ENCODE assay signal across 8 cellular contexts in genomic region chr19:49808762-49809154, GRCh38. TPM values are rescaled to one million over a fixed set of nuclear protein-coding genes. Genes with fewer than 3 reads are reported as not detected.
A peak's percentile ranks its signal among the peaks of the same experiment; 100 is the strongest.
DNase-seq lines count a peak whose midpoint lies in the region; ATAC-seq and TF ChIP-seq lines count a peak whose summit lies in the region.

No MANE protein-coding gene starts in this region.

- H3K9ac ChIP-seq in HCT116 (ENCODE audit: low read length) (peak overlapping the region; percentile 66), SK-N-SH (peak overlapping the region; percentile 62)

- TF ChIP-seq RAD21 in HCT116 (IDR thresholded peaks at IDR 0.05; ENCODE audit: low read depth) (no peak), SK-N-SH (IDR thresholded peaks at IDR 0.05; ENCODE audit: low read length) (no peak)

- H3K9me3 Mint-ChIP-seq in activated naive CD4-positive, alpha-beta T cell treated with anti-CD3 and anti-CD28 coated beads, Interleukin-2, amount 50 U/mL, for 72 hours = no peaks in the 10 kb centered on the region

- TF ChIP-seq CTCF in HCT116 (IDR thresholded peaks at IDR 0.05 in 2 of 3, conservative IDR thresholded peaks at IDR 0.05 in 1 of 3; ENCODE audit: borderline replicate concordance in 1 of 3, insufficient read depth in 1 of 3, low read depth in 2 of 3, low read length in 2 of 3) (no peak), SK-N-SH (IDR thresholded peaks at IDR 0.05) (no peak), neutrophil (IDR thresholded peaks at IDR 0.05) (peak; percentile 25), stomach (IDR thresholded peaks at IDR 0.05) (no peak)

- H3K9me3 ChIP-seq in HCT116 (ENCODE audit: control insufficient read depth in 1 of 2, insufficient read depth in 1 of 2, low read depth in 1 of 2, low read length in 2 of 2) (no peaks in the 10 kb centered on the region), SK-N-SH (no peaks in the 10 kb centered on the region), neutrophil (no peaks in the 10 kb centered on the region), stomach (no peaks in the 10 kb centered on the region)

- intact Hi-C loops in HCT116 (cut with micrococcal nuclease) (loop anchor here (5.0 kb wide), 1 partner anchor 41 kb away; the partner anchor contains the start of gene AP2A1), stomach (cut with DNase I; ENCODE audit: low total_unique reads) (no loop called here)

- peak; percentile 68 for DNase-seq in 8988T
- no peak for DNase-seq in HCT116 (ENCODE audit: low read depth, low spot score)
- DNase-seq in SK-N-SH = peak; percentile 99
- DNase-seq in activated naive CD4-positive, alpha-beta T cell treated with anti-CD3 and anti-CD28 coated beads, Interleukin-2, amount 50 U/mL, for 72 hours (ENCODE audit: low spot score in 2 of 2) = peak; percentile 75 to 86
- DNase-seq in globus pallidus (ENCODE audit: low spot score) = peak; percentile 89
- DNase-seq in stomach = peak; percentile 96

- POLR2A ChIA-PET in HCT116 (lab: Charles Lee) = no interaction called here
- POLR2A ChIA-PET in SK-N-SH (lab: Yijun Ruan, JAX) = interaction anchor here (2.1 kb wide), 1 partner anchor 42 kb away, joined by 7 read pairs; the partner anchor contains the start of gene PTOV1

- H2AFZ ChIP-seq in HCT116 (ENCODE audit: low read depth, low read length, poor library complexity, severe bottlenecking) (no peak overlapping the region), SK-N-SH (ENCODE audit: low read depth) (0 out of 2 replicates have a peak overlapping the region, but pooled peaks have one; percentile 56)

- no peaks in the 10 kb centered on the region for H3K27me3 ChIP-seq in HCT116 (ENCODE audit: insufficient read depth, low read length)
- no peaks in the 10 kb centered on the region for H3K27me3 ChIP-seq in SK-N-SH (ENCODE audit: insufficient read depth)
- no peaks in the 10 kb centered on the region for H3K27me3 ChIP-seq in neutrophil
- H3K27me3 ChIP-seq in stomach = no peaks in the 10 kb centered on the region

- no TSS peak for BruUV-seq in HCT116 (replicated peaks; lab: Mats Ljungman, UMichigan)

- RAD21 ChIA-PET in HCT116 (lab: Charles Lee; ENCODE audit: low non-redundant PET in 1 of 2, low total read pairs in 2 of 2, uncharacterized antibody in 2 of 2, unreplicated experiment in 2 of 2) = no interaction called here

- H3K36me3 ChIP-seq in HCT116 (ENCODE audit: control insufficient read depth in 1 of 2, insufficient read depth in 2 of 2, low read length in 2 of 2) (no peaks in the 10 kb centered on the region), SK-N-SH (replicated peaks in 1 of 2; ENCODE audit: control insufficient read depth in 1 of 2, insufficient read depth in 2 of 2, low read length in 1 of 2) (peaks cover 3 to 16% of the 10 kb centered on the region in 2 experiments), neutrophil (peaks cover 36% of the 10 kb centered on the region), stomach (peaks cover 14 to 42% (median 40%) of the 10 kb centered on the region in 4 donors)

- H3K27ac ChIP-seq in HCT116 (ENCODE audit: low read depth, low read length) = peak overlapping the region; percentile 63; the same call in 1 of the 2 replicates
- peak overlapping the region; percentile 36 to 78; a peak in 3 of 4 replicates for H3K27ac ChIP-seq in SK-N-SH (ENCODE audit: low read depth in 2 of 2, low read length in 1 of 2)
- H3K27ac ChIP-seq in neutrophil = peak overlapping the region; percentile 85
- peak overlapping the region; percentile 79 to 89 (median 86) for H3K27ac ChIP-seq in stomach

- CTCF ChIA-PET in HCT116 (lab: Charles Lee) = no interaction called here
- CTCF ChIA-PET in SK-N-SH (lab: Yijun Ruan, JAX) = interaction anchor here (0.6 to 2.0 kb wide), 2 partner anchors 42 to 119 kb away, joined by 3 to 8 read pairs; partner anchors contain the start of gene PTOV1

- TF ChIP-seq POLR2A in HCT116 (IDR thresholded peaks at IDR 0.05; ENCODE audit: borderline replicate concordance, extremely low read depth, insufficient read depth, insufficient read length) = no peak
- TF ChIP-seq POLR2A in stomach (IDR thresholded peaks at IDR 0.05) = no peak

- H3K4me3 ChIP-seq in HCT116 (replicated peaks in 1 of 2; ENCODE audit: low read depth in 1 of 2, low read length in 2 of 2) (peak overlapping the region; percentile 49 to 60), SK-N-SH (ENCODE audit: low read depth in 2 of 2, low read length in 1 of 2) (peak overlapping the region; percentile 59 to 71), neutrophil (ENCODE audit: low read depth in 1 of 2, low read length in 1 of 2) (peak overlapping the region; percentile 85 to 86), stomach (peak overlapping the region; percentile 73 to 91 (median 80))

- H3K4me1 ChIP-seq in HCT116 (ENCODE audit: control insufficient read depth in 1 of 2, insufficient read depth in 2 of 2, low read length in 2 of 2) (peaks cover 4 to 41% of the 10 kb centered on the region in 2 experiments), SK-N-SH (ENCODE audit: control insufficient read depth in 1 of 2, insufficient read depth in 2 of 2, low read depth in 1 of 2, low read length in 1 of 2) (peaks cover 12 to 19% of the 10 kb centered on the region in 2 experiments; a peak in 3 of 4 replicates), neutrophil (ENCODE audit: control insufficient read depth in 1 of 2, insufficient read depth in 1 of 2, low read depth in 1 of 2, low read length in 1 of 2) (peaks cover 36 to 45% of the 10 kb centered on the region in 2 experiments), stomach (peaks cover 12 to 50% (median 37%) of the 10 kb centered on the region in 4 donors)

- H4K20me1 ChIP-seq in HCT116 (ENCODE audit: insufficient read depth) (no peaks in the 10 kb centered on the region), SK-N-SH (ENCODE audit: insufficient read depth) (peaks cover 4% of the 10 kb centered on the region; the same call in 1 of the 2 replicates)

- peak; percentile 45 for ATAC-seq in HCT116
- peak; percentile 44 to 53 for ATAC-seq in activated naive CD4-positive, alpha-beta T cell treated with anti-CD3 and anti-CD28 coated beads, Interleukin-2, amount 50 U/mL, for 72 hours
- no peak for ATAC-seq in GM19328 (IDR thresholded peaks at IDR 0.05; ENCODE audit: unreplicated experiment)

- H3K4me2 ChIP-seq in HCT116 (ENCODE audit: low read length) (peak overlapping the region; percentile 78), SK-N-SH (peak overlapping the region; percentile 97)

- 14% methylated on average over 27 of the region's 27 CpGs for WGBS in SK-N-SH (ENCODE audit: low lambda C conversion rate)
- WGBS in stomach, 5 donors = 1 to 7% (median 2%) methylated on average over 26 to 27 of the region's 27 CpGs

- TF ChIP-seq EP300 in SK-N-SH (IDR thresholded peaks at IDR 0.05; ENCODE audit: borderline replicate concordance in 1 of 2, low read depth in 1 of 2, low read length in 1 of 2) (no peak), stomach (IDR thresholded peaks at IDR 0.05) (no peak)

- H3K9me2 ChIP-seq in HCT116 (ENCODE audit: insufficient read depth) = no peaks in the 10 kb centered on the region
- no peaks in the 10 kb centered on the region for H3K9me2 ChIP-seq in SK-N-SH

- peak overlapping the region; percentile 43 to 78 for H3K27ac Mint-ChIP-seq in activated naive CD4-positive, alpha-beta T cell treated with anti-CD3 and anti-CD28 coated beads, Interleukin-2, amount 50 U/mL, for 72 hours

- H3K79me2 ChIP-seq in HCT116 (ENCODE audit: insufficient read depth, low read length) = no peaks in the 10 kb centered on the region
- no peaks in the 10 kb centered on the region for H3K79me2 ChIP-seq in SK-N-SH (ENCODE audit: insufficient read depth)

- peaks cover 0 to 8% of the 10 kb centered on the region in 2 donors for H3K36me3 Mint-ChIP-seq in activated naive CD4-positive, alpha-beta T cell treated with anti-CD3 and anti-CD28 coated beads, Interleukin-2, amount 50 U/mL, for 72 hours

- H3F3A ChIP-seq in SK-N-SH (replicated peaks; ENCODE audit: insufficient read depth) = peaks cover 20% of the 10 kb centered on the region

RNA-seq across cellular contexts. Expression of gene FUZ, which starts 4.3 kb away (rescaled TPM):
- total RNA-seq in HCT116 (2021; ENCODE audit: unreplicated experiment) (1.1 TPM), stomach (10 to 100 TPM in 3 of 5 donors, 1 to 10 TPM in 2; 1.2 to 37.4 (median 10.5) TPM)
- 1.0 and 2.3 TPM in 2 replicates for polyA plus RNA-seq in HCT116 (2012)
- polyA plus RNA-seq in SK-N-SH (2012; rRNA removed) (23.7 and 29.9 TPM in 2 replicates), stomach (10 to 100 TPM; 15.1 to 17.6 (median 15.9) TPM)
- polyA plus RNA-seq in SK-N-SH (2012; cell fraction: cytosol; rRNA removed) = 15.2 and 23.5 TPM in 2 replicates
- polyA plus RNA-seq in SK-N-SH (2012; cell fraction: nucleus; rRNA removed) = 56.1 and 56.3 TPM in 2 replicates
- total RNA-seq in activated naive CD4-positive, alpha-beta T cell treated with anti-CD3 and anti-CD28 coated beads, Interleukin-2, amount 50 U/mL, for 72 hours = 10 to 100 TPM; 14.8 to 24.8 TPM

RNA-seq across cellular contexts. Expression of gene MED25, which starts 9.3 kb away (rescaled TPM):
- total RNA-seq in HCT116 (2021; ENCODE audit: unreplicated experiment) = 77.7 TPM
- 56.6 and 62.7 TPM in 2 replicates for polyA plus RNA-seq in HCT116 (2012)
- polyA plus RNA-seq in SK-N-SH (2012; rRNA removed) = 15.7 and 30.2 TPM in 2 replicates
- polyA plus RNA-seq in SK-N-SH (2012; cell fraction: cytosol; rRNA removed) = 20.5 and 25.3 TPM in 2 replicates
- 105 and 119 TPM in 2 replicates for polyA plus RNA-seq in SK-N-SH (2012; cell fraction: nucleus; rRNA removed)
- 10 to 100 TPM; 58.4 to 68.2 TPM for total RNA-seq in activated naive CD4-positive, alpha-beta T cell treated with anti-CD3 and anti-CD28 coated beads, Interleukin-2, amount 50 U/mL, for 72 hours
- total RNA-seq in stomach = 100 to 1,000 TPM in 3 of 5 donors, 10 to 100 TPM in 2; 18.0 to 387 (median 178) TPM
- 10 to 100 TPM; 46.6 to 59.8 (median 55.3) TPM for polyA plus RNA-seq in stomach

RNA-seq across cellular contexts. Expression of gene AP2A1, which starts 42.0 kb away (rescaled TPM):
- total RNA-seq in HCT116 (2021; ENCODE audit: unreplicated experiment) = 102 TPM
- polyA plus RNA-seq in HCT116 (2012) = 92.9 and 95.3 TPM in 2 replicates
- 59.6 and 74.8 TPM in 2 replicates for polyA plus RNA-seq in SK-N-SH (2012; rRNA removed)
- polyA plus RNA-seq in SK-N-SH (2012; cell fraction: cytosol; rRNA removed) = 26.7 and 43.4 TPM in 2 replicates
- polyA plus RNA-seq in SK-N-SH (2012; cell fraction: nucleus; rRNA removed) = 104 and 135 TPM in 2 replicates
- 100 to 1,000 TPM in 1 of 2 donors, 10 to 100 TPM in 1; 79.0 to 137 TPM for total RNA-seq in activated naive CD4-positive, alpha-beta T cell treated with anti-CD3 and anti-CD28 coated beads, Interleukin-2, amount 50 U/mL, for 72 hours
- total RNA-seq in stomach = 100 to 1,000 TPM in 1 of 5 donors, 10 to 100 TPM in 4; 19.8 to 177 (median 38.4) TPM
- 10 to 100 TPM; 24.3 to 31.2 (median 27.3) TPM for polyA plus RNA-seq in stomach

RNA-seq across cellular contexts. Expression of gene PTOV1, which starts 42.2 kb away (rescaled TPM):
- total RNA-seq in HCT116 (2021; ENCODE audit: unreplicated experiment) (236 TPM), stomach (100 to 1,000 TPM in 3 of 5 donors, 10 to 100 TPM in 2; 45.0 to 186 (median 102) TPM)
- 179 and 183 TPM in 2 replicates for polyA plus RNA-seq in HCT116 (2012)
- polyA plus RNA-seq in SK-N-SH (2012; rRNA removed) (56.1 and 95.0 TPM in 2 replicates), stomach (100 to 1,000 TPM; 117 to 131 (median 118) TPM)
- 32.2 and 57.7 TPM in 2 replicates for polyA plus RNA-seq in SK-N-SH (2012; cell fraction: cytosol; rRNA removed)
- 272 and 289 TPM in 2 replicates for polyA plus RNA-seq in SK-N-SH (2012; cell fraction: nucleus; rRNA removed)
- total RNA-seq in activated naive CD4-positive, alpha-beta T cell treated with anti-CD3 and anti-CD28 coated beads, Interleukin-2, amount 50 U/mL, for 72 hours = 100 to 1,000 TPM; 110 TPM

RNA-seq across cellular contexts. Expression of gene TSKS, which starts 45.7 kb away (rescaled TPM):
- total RNA-seq in HCT116 (2021; ENCODE audit: unreplicated experiment) (0.76 TPM), stomach (not detected)
- 0.74 and 0.91 TPM in 2 replicates for polyA plus RNA-seq in HCT116 (2012)
- polyA plus RNA-seq in SK-N-SH (2012; rRNA removed) (not detected in 2 replicates), stomach (under 1 TPM in 1 of 3 donors, not detected in 2; 0.73 TPM)
- polyA plus RNA-seq in SK-N-SH (2012; cell fraction: cytosol; rRNA removed) = 0.03 TPM in 1 of 2 replicates, not detected in the other
- polyA plus RNA-seq in SK-N-SH (2012; cell fraction: nucleus; rRNA removed) = 0.04 TPM in 1 of 2 replicates, not detected in the other
- 1 to 10 TPM in 1 of 2 donors, under 1 TPM in 1; 0.57 to 1.9 TPM for total RNA-seq in activated naive CD4-positive, alpha-beta T cell treated with anti-CD3 and anti-CD28 coated beads, Interleukin-2, amount 50 U/mL, for 72 hours
